In the genomic region with DNA sequence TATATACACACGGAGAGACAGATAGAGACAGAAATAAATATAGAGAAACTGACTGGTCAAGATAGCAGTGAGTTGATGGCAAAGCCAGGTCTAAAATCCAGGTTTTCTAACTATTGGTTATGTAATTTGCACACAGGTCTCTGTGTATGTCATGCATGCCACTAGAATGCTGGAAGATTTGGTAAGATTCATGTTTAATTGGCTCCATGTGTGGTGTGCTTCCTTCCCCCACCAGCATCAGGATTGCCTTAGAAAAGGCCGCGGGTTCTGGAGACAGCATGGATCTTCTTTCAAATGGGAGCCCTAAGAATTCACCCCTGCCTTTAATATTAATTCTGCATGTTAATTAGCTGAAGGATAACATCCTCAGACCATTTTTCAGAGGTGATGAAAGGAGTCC, we compare ENCODE assay signal across 26 cellular contexts. TPM values are rescaled to one million over a fixed set of nuclear protein-coding genes. Genes with fewer than 3 reads are reported as not detected.
"Had no signal": no experiment of that assay in that cellular context is flagged by ENCODE, and none has a peak within 500 bp of the region (broad histone marks: within the 10 kb centered on the region; RNA-seq: fewer than 3 reads in every experiment).

No MANE protein-coding gene starts in this region.

- H3K27me3 ChIP-seq: MG63 had no signal

- H3K9me3 ChIP-seq: MG63, SJSA1 had no signal

- H3K4me3 ChIP-seq: MG63, SJSA1 had no signal

- H3K9ac ChIP-seq: KMS-11 had no signal

- H3K36me3 ChIP-seq: SJSA1 had no signal

- H3K27ac ChIP-seq: KMS-11, RWPE1, SJSA1, VCaP had no signal

- H3K4me2 ChIP-seq: KMS-11 had no signal

- DNase-seq: activated CD4-positive, alpha-beta T cell treated with anti-CD3 and anti-CD28 coated beads for 36 hours; activated CD4-positive, alpha-beta T cell treated with anti-CD3 and anti-CD28 coated beads, Interleukin-2, amount 50 U/mL, for 4 hours; activated CD8-positive, alpha-beta T cell treated with anti-CD3 and anti-CD28 coated beads, Interleukin-2, amount 10 ng/mL, durations not matched to agents 7 days and 5 days; activated effector memory CD4-positive, alpha-beta T cell treated with Interleukin-2 at 50 U/mL for 16 hours; activated naive CD4-positive, alpha-beta T cell; activated T-cell treated with anti-CD3 and anti-CD28 coated beads, Interleukin-2, amount 50 U/mL, for 24 hours; amygdala; MG63; NCI-H1092 treated with DMSO at 0.1 percent for 48 hours; NCI-H1417 treated with DMSO at 0.1 percent for 48 hours; NCI-H1694 treated with DMSO at 0.1 percent for 48 hours; NCI-H2029 treated with DMSO at 0.1 percent for 48 hours; NCI-H345; NCI-H510A; NCI-H526 treated with DMSO at 0.1 percent for 48 hours; NCI-H82; OCI-M1; Right ventricle myocardium superior; T-cell had no signal

RNA-seq across cellular contexts. Expression of gene HAND2, which starts 31.3 kb away (rescaled TPM):
- total RNA-seq: activated CD4-positive, alpha-beta T cell treated with anti-CD3 and anti-CD28 coated beads for 36 hours; activated CD8-positive, alpha-beta T cell treated with anti-CD3 and anti-CD28 coated beads, Interleukin-2, amount 10 ng/mL, durations not matched to agents 7 days and 5 days; activated T-helper 1 cell treated with anti-CD3 and anti-CD28 coated beads, Interleukin-12 subunit alpha, Interleukin-12 subunit beta, Interleukin-2, Interleukin-4 antibody, amounts not matched to agents 30 ng/mL and 10 ng/mL and 1 ng/mL, durations not matched to agents 14 hours and 24 hours and 36 hours; astrocyte; SJSA1; T-cell; T-helper 2 cell treated with Interferon-gamma antibody and Interleukin-4, amounts not matched to agents 100 ng/mL and 5 ng/mL, for 36 hours had no signal
